Comparison of ENCODE assay signal across 1 cellular context in the genomic region with DNA sequence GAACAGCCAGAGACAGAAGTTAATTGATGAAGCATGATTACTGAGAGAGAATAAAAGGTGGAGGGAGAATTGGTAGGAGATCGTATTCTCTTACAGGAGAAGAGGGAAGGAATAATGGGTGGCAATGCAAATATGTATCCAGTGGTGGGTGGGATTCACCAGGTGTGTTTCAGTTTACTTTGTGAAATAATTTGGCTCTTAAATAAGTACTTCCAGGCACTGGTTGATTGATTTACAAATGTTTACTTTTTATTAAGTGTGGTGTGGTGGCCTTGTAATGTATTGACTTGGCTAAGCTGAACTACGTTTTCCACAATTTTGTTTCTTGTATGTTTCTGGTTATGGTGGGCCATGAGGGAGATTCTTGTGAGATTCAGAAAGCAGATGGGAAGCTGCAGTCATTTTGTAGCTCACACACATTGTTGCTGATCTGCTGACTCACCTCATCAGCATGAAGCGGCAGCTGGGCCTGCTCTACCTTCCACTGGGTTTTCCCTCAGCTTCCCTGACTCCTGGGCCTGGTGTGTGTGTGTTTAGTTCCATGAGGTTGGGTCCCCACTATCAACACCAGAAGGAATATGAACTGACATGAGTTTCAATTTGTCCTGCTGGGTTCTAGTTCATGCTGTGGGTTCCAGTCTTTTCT.
TF ChIP-seq lines count a peak whose summit lies in the region.

No MANE protein-coding gene starts in this region.

TF ChIP-seq in K562, 482 proteins besides CTCF, POLR2A, EP300 and RAD21 (continued from another document):
- TF ChIP-seq MAX (CRISPR knock-in tag; IDR thresholded peaks at IDR 0.05) (no peak), ZNF316 (IDR thresholded peaks at IDR 0.05) (peak; percentile 92), ZNF174 (CRISPR knock-in tag; IDR thresholded peaks at IDR 0.05) (no peak), L3MBTL2 (IDR thresholded peaks at IDR 0.05) (peak; percentile 54; the same call in 1 of the 2 replicates), ZFX (CRISPR knock-in tag; IDR thresholded peaks at IDR 0.05) (peak; percentile 35; the same call in 1 of the 2 replicates), JUN (IDR thresholded peaks at IDR 0.05; ENCODE audit: borderline replicate concordance, low read depth, low read length) (0 out of 2 replicates have a peak, but pooled peaks have one; percentile 25), JUN (CRISPR knock-in tag; IDR thresholded peaks at IDR 0.05; ENCODE audit: borderline replicate concordance) (no peak), ZNF224 (CRISPR knock-in tag; IDR thresholded peaks at IDR 0.05) (no peak), PBX2 (CRISPR knock-in tag; IDR thresholded peaks at IDR 0.05; ENCODE audit: low read depth) (no peak), PBX2 (tag; conservative IDR thresholded peaks at IDR 0.05; ENCODE audit: low read depth) (no peak), MAFK (IDR thresholded peaks at IDR 0.05; ENCODE audit: low read length) (peak; percentile 68; the same call in 1 of the 2 replicates), YY1 (IDR thresholded peaks at IDR 0.05; ENCODE audit: borderline replicate concordance in 1 of 3, control insufficient read depth in 1 of 3, extremely low read depth in 1 of 3, insufficient read depth in 3 of 3, insufficient read length in 1 of 3, insufficient replicate concordance in 2 of 3, low read depth in 1 of 3, low read length in 2 of 3) (peak in 1 of 3 experiments; percentile 28), HNRNPK (IDR thresholded peaks at IDR 0.05; ENCODE audit: low read depth, low read length, poor library complexity, severe bottlenecking) (no peak)
- TF ChIP-seq, protein P1, sequence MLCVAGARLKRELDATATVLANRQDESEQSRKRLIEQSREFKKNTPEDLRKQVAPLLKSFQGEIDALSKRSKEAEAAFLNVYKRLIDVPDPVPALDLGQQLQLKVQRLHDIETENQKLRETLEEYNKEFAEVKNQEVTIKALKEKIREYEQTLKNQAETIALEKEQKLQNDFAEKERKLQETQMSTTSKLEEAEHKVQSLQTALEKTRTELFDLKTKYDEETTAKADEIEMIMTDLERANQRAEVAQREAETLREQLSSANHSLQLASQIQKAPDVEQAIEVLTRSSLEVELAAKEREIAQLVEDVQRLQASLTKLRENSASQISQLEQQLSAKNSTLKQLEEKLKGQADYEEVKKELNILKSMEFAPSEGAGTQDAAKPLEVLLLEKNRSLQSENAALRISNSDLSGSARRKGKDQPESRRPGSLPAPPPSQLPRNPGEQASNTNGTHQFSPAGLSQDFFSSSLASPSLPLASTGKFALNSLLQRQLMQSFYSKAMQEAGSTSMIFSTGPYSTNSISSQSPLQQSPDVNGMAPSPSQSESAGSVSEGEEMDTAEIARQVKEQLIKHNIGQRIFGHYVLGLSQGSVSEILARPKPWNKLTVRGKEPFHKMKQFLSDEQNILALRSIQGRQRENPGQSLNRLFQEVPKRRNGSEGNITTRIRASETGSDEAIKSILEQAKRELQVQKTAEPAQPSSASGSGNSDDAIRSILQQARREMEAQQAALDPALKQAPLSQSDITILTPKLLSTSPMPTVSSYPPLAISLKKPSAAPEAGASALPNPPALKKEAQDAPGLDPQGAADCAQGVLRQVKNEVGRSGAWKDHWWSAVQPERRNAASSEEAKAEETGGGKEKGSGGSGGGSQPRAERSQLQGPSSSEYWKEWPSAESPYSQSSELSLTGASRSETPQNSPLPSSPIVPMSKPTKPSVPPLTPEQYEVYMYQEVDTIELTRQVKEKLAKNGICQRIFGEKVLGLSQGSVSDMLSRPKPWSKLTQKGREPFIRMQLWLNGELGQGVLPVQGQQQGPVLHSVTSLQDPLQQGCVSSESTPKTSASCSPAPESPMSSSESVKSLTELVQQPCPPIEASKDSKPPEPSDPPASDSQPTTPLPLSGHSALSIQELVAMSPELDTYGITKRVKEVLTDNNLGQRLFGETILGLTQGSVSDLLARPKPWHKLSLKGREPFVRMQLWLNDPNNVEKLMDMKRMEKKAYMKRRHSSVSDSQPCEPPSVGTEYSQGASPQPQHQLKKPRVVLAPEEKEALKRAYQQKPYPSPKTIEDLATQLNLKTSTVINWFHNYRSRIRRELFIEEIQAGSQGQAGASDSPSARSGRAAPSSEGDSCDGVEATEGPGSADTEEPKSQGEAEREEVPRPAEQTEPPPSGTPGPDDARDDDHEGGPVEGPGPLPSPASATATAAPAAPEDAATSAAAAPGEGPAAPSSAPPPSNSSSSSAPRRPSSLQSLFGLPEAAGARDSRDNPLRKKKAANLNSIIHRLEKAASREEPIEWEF (CRISPR knock-in tag; IDR thresholded peaks at IDR 0.05): no peak
TF ChIP-seq in K562: peak in this region for 19.
